ENCODE assay signal across 1 cellular context in genomic region chr19:5369962-5370367, GRCh38.
TF ChIP-seq lines count a peak whose summit lies in the region.

No MANE protein-coding gene starts in this region.

TF ChIP-seq in HEK293, 187 proteins besides CTCF, POLR2A, EP300 and RAD21 (continued from another document and continues in another):
- TF ChIP-seq, protein P1, sequence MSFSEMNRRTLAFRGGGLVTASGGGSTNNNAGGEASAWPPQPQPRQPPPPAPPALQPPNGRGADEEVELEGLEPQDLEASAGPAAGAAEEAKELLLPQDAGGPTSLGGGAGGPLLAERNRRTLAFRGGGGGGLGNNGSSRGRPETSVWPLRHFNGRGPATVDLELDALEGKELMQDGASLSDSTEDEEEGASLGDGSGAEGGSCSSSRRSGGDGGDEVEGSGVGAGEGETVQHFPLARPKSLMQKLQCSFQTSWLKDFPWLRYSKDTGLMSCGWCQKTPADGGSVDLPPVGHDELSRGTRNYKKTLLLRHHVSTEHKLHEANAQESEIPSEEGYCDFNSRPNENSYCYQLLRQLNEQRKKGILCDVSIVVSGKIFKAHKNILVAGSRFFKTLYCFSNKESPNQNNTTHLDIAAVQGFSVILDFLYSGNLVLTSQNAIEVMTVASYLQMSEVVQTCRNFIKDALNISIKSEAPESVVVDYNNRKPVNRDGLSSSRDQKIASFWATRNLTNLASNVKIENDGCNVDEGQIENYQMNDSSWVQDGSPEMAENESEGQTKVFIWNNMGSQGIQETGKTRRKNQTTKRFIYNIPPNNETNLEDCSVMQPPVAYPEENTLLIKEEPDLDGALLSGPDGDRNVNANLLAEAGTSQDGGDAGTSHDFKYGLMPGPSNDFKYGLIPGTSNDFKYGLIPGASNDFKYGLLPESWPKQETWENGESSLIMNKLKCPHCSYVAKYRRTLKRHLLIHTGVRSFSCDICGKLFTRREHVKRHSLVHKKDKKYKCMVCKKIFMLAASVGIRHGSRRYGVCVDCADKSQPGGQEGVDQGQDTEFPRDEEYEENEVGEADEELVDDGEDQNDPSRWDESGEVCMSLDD (tag by site-specific recombination; IDR thresholded peaks at IDR 0.05) = no peak
- no peak for TF ChIP-seq ZNF776 (tag by site-specific recombination; IDR thresholded peaks at IDR 0.05; ENCODE audit: borderline replicate concordance)
- no peak for TF ChIP-seq OSR2 (tag by site-specific recombination; IDR thresholded peaks at IDR 0.05)
- TF ChIP-seq GLIS1 (tag by site-specific recombination; IDR thresholded peaks at IDR 0.05) = peak; percentile 98
- TF ChIP-seq ZNF324 (tag by site-specific recombination; IDR thresholded peaks at IDR 0.05) = no peak
- no peak for TF ChIP-seq BCL11B (tag by site-specific recombination; IDR thresholded peaks at IDR 0.05; ENCODE audit: low read depth)
- TF ChIP-seq ZNF174 (tag by site-specific recombination; IDR thresholded peaks at IDR 0.05) = no peak
- TF ChIP-seq PRDM6 (tag by site-specific recombination; IDR thresholded peaks at IDR 0.05) = no peak
- no peak for TF ChIP-seq ZNF184 (tag by site-specific recombination; IDR thresholded peaks at IDR 0.05)
- no peak for TF ChIP-seq ZNF311 (tag by site-specific recombination; IDR thresholded peaks at IDR 0.05; ENCODE audit: borderline replicate concordance)
- TF ChIP-seq TRIM28 (IDR thresholded peaks at IDR 0.05; ENCODE audit: borderline replicate concordance, low read length) = no peak
- TF ChIP-seq ZFP69B (tag by site-specific recombination; IDR thresholded peaks at IDR 0.05) = no peak
- TF ChIP-seq, protein P2, sequence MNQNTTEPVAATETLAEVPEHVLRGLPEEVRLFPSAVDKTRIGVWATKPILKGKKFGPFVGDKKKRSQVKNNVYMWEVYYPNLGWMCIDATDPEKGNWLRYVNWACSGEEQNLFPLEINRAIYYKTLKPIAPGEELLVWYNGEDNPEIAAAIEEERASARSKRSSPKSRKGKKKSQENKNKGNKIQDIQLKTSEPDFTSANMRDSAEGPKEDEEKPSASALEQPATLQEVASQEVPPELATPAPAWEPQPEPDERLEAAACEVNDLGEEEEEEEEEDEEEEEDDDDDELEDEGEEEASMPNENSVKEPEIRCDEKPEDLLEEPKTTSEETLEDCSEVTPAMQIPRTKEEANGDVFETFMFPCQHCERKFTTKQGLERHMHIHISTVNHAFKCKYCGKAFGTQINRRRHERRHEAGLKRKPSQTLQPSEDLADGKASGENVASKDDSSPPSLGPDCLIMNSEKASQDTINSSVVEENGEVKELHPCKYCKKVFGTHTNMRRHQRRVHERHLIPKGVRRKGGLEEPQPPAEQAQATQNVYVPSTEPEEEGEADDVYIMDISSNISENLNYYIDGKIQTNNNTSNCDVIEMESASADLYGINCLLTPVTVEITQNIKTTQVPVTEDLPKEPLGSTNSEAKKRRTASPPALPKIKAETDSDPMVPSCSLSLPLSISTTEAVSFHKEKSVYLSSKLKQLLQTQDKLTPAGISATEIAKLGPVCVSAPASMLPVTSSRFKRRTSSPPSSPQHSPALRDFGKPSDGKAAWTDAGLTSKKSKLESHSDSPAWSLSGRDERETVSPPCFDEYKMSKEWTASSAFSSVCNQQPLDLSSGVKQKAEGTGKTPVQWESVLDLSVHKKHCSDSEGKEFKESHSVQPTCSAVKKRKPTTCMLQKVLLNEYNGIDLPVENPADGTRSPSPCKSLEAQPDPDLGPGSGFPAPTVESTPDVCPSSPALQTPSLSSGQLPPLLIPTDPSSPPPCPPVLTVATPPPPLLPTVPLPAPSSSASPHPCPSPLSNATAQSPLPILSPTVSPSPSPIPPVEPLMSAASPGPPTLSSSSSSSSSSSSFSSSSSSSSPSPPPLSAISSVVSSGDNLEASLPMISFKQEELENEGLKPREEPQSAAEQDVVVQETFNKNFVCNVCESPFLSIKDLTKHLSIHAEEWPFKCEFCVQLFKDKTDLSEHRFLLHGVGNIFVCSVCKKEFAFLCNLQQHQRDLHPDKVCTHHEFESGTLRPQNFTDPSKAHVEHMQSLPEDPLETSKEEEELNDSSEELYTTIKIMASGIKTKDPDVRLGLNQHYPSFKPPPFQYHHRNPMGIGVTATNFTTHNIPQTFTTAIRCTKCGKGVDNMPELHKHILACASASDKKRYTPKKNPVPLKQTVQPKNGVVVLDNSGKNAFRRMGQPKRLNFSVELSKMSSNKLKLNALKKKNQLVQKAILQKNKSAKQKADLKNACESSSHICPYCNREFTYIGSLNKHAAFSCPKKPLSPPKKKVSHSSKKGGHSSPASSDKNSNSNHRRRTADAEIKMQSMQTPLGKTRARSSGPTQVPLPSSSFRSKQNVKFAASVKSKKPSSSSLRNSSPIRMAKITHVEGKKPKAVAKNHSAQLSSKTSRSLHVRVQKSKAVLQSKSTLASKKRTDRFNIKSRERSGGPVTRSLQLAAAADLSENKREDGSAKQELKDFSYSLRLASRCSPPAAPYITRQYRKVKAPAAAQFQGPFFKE (tag by site-specific recombination; IDR thresholded peaks at IDR 0.05; ENCODE audit: borderline replicate concordance) = no peak
- no peak for TF ChIP-seq ZSCAN16 (tag by site-specific recombination; IDR thresholded peaks at IDR 0.05)
- TF ChIP-seq ZNF157 (tag by site-specific recombination; IDR thresholded peaks at IDR 0.05) = no peak
- TF ChIP-seq HOXA7 (CRISPR knock-in tag; IDR thresholded peaks at IDR 0.05; ENCODE audit: borderline replicate concordance) = no peak
- TF ChIP-seq, protein P3, sequence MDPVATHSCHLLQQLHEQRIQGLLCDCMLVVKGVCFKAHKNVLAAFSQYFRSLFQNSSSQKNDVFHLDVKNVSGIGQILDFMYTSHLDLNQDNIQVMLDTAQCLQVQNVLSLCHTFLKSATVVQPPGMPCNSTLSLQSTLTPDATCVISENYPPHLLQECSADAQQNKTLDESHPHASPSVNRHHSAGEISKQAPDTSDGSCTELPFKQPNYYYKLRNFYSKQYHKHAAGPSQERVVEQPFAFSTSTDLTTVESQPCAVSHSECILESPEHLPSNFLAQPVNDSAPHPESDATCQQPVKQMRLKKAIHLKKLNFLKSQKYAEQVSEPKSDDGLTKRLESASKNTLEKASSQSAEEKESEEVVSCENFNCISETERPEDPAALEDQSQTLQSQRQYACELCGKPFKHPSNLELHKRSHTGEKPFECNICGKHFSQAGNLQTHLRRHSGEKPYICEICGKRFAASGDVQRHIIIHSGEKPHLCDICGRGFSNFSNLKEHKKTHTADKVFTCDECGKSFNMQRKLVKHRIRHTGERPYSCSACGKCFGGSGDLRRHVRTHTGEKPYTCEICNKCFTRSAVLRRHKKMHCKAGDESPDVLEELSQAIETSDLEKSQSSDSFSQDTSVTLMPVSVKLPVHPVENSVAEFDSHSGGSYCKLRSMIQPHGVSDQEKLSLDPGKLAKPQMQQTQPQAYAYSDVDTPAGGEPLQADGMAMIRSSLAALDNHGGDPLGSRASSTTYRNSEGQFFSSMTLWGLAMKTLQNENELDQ (tag by site-specific recombination; IDR thresholded peaks at IDR 0.05; ENCODE audit: low read depth) = no peak
- TF ChIP-seq, protein P4, sequence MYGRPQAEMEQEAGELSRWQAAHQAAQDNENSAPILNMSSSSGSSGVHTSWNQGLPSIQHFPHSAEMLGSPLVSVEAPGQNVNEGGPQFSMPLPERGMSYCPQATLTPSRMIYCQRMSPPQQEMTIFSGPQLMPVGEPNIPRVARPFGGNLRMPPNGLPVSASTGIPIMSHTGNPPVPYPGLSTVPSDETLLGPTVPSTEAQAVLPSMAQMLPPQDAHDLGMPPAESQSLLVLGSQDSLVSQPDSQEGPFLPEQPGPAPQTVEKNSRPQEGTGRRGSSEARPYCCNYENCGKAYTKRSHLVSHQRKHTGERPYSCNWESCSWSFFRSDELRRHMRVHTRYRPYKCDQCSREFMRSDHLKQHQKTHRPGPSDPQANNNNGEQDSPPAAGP (tag by site-specific recombination; IDR thresholded peaks at IDR 0.05) = no peak; the same call in 1 of the 2 replicates
- no peak for TF ChIP-seq ZNF274 (IDR thresholded peaks at IDR 0.05; ENCODE audit: low read length)
- TF ChIP-seq ZNF274 (tag by site-specific recombination; IDR thresholded peaks at IDR 0.05; ENCODE audit: borderline replicate concordance) = no peak
- TF ChIP-seq ZNF518A (tag by site-specific recombination; conservative IDR thresholded peaks at IDR 0.05; ENCODE audit: low read depth) = no peak
- TF ChIP-seq KLF16 (tag by site-specific recombination; IDR thresholded peaks at IDR 0.05) = no peak
- TF ChIP-seq ZNF639 (tag by site-specific recombination; IDR thresholded peaks at IDR 0.05) = no peak
- TF ChIP-seq ZFP3 (tag by site-specific recombination; IDR thresholded peaks at IDR 0.05; ENCODE audit: low read depth) = no peak
- no peak for TF ChIP-seq ZSCAN5A (tag by site-specific recombination; IDR thresholded peaks at IDR 0.05)
- TF ChIP-seq ZNF266 (tag by site-specific recombination; IDR thresholded peaks at IDR 0.05; ENCODE audit: low read depth) = no peak
- TF ChIP-seq ZNF404 (tag by site-specific recombination; IDR thresholded peaks at IDR 0.05) = no peak
- no peak for TF ChIP-seq SCRT2 (tag by site-specific recombination; IDR thresholded peaks at IDR 0.05)
- no peak for TF ChIP-seq ZNF169 (tag by site-specific recombination; IDR thresholded peaks at IDR 0.05)
- no peak for TF ChIP-seq PATZ1 (tag by site-specific recombination; IDR thresholded peaks at IDR 0.05)
